ENCODE assay signal across 17 cellular contexts in genomic region chr10:126518186-126519080, GRCh38.
"Had no signal": no experiment of that assay in that cellular context is flagged by ENCODE, and none has a peak within 500 bp of the region (broad histone marks: within the 10 kb centered on the region; RNA-seq: fewer than 3 reads in every experiment).

No MANE protein-coding gene starts in this region.

- H3K9me3 ChIP-seq: adrenal gland, colonic mucosa, left ventricle myocardium inferior, prostate gland, upper lobe of left lung had no signal

- DNase-seq: activated CD4-positive, alpha-beta T cell treated with anti-CD3 and anti-CD28 coated beads for 4 hours; activated CD8-positive, alpha-beta T cell treated with anti-CD3 and anti-CD28 coated beads for 36 hours; activated effector memory CD4-positive, alpha-beta T cell treated with anti-CD3 and anti-CD28 coated beads, Interleukin-2, amount 50 U/mL, for 16 hours; activated T-cell treated with anti-CD3 and anti-CD28 coated beads, Interleukin-2, amount 50 U/mL, for 48 hours; adrenal gland; colonic mucosa; kidney; left ventricle myocardium inferior; right cardiac atrium; stimulated activated CD4-positive, alpha-beta T cell treated with anti-CD3 and anti-CD28 coated beads, Interleukin-4, amount 100 ng/mL, for 24 hours; stimulated activated naive CD4-positive, alpha-beta T cell treated with Interleukin-2 at 50 U/mL for 16 hours; T-helper 2 cell; upper lobe of left lung had no signal

- H3K27ac ChIP-seq: adrenal gland, colonic mucosa, left ventricle myocardium inferior, prostate gland, upper lobe of left lung had no signal

- ATAC-seq: activated CD8-positive, alpha-beta T cell treated with anti-CD3 and anti-CD28 coated beads for 36 hours; right cardiac atrium; WTC11 had no signal

- FAIRE-seq: kidney, TTC549 had no signal

- H3K36me3 ChIP-seq: adrenal gland, colonic mucosa, left ventricle myocardium inferior, prostate gland, upper lobe of left lung had no signal

- H3K4me1 ChIP-seq: adrenal gland, colonic mucosa, left ventricle myocardium inferior, prostate gland had no signal

- H3K27me3 ChIP-seq: adrenal gland, colonic mucosa, upper lobe of left lung had no signal

- H3K4me3 ChIP-seq: adrenal gland, colonic mucosa, left ventricle myocardium inferior, prostate gland, skin epidermis, upper lobe of left lung had no signal
